ENCODE assay signal across 14 cellular contexts in the genomic region with DNA sequence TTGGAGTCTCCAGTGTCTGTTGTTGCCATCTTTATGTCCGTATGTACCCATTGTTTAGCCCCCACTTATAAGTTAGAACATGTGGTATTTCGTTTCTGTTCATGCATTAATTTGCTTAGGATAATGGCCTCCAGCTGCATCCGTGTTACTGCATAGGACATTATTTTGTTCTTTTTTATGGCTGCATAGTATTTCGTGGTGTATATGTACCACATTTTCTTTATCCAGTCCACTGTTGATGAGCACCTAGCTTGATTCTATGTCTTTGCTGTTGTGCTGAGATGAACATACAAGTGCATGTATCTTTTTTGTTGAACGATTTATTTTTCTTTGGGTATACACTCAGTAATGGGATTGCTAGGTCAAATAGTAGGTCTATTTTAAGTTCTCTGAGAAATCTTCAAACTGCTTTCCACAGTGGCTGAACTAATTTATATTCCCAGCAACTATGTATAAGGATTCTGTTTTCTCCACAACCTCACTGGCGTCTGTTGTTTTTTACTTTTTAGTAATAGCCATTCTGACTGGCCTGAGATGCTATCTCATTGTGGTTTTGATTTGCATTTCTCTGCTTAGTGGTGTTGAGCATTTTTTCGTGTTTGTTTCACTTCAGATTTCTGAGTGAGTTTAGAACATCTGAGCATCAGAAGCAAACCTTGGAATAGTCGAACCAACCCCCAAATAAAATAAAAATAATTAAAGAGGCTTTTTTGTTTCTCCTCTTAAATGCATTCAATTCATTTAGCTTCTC.
A peak's percentile ranks its signal among the peaks of the same experiment; 100 is the strongest.
DNase-seq lines count a peak whose midpoint lies in the region; ATAC-seq and TF ChIP-seq lines count a peak whose summit lies in the region.
"Had no signal": no experiment of that assay in that cellular context is flagged by ENCODE, and none has a peak within 500 bp of the region (broad histone marks: within the 10 kb centered on the region; RNA-seq: fewer than 3 reads in every experiment).

No MANE protein-coding gene starts in this region.

- intact Hi-C loops in spleen (cut with DNase I; ENCODE audit: low total_unique reads): no loop called here

- no peaks in the 10 kb centered on the region for H3K36me3 Mint-ChIP-seq in T-cell
- H3K36me3 Mint-ChIP-seq: CD8-positive, alpha-beta T cell; memory B cell had no signal

- no peaks in the 10 kb centered on the region for H3K36me3 ChIP-seq in spleen
- H3K36me3 ChIP-seq: ovary had no signal

- no peaks in the 10 kb centered on the region for H3K9me3 Mint-ChIP-seq in T-cell
- H3K9me3 Mint-ChIP-seq: CD8-positive, alpha-beta T cell; memory B cell; stimulated activated naive CD8-positive, alpha-beta T cell treated with anti-CD3 and anti-CD28 coated beads, Interleukin-15, Interleukin-2, amounts not matched to agents 100 ng/mL and 50 ng/mL, for 24 hours had no signal

- H3K9me3 ChIP-seq in spleen: no peaks in the 10 kb centered on the region
- H3K9me3 ChIP-seq: ovary had no signal

- H3K4me3 ChIP-seq in astrocyte of the spinal cord (ENCODE audit: low read depth, low read length) (no peak overlapping the region), spleen (no peak overlapping the region)
- H3K4me3 ChIP-seq: ovary had no signal

- H3K27me3 ChIP-seq in spleen (replicated peaks in 1 of 7): no peaks in the 10 kb centered on the region
- H3K27me3 ChIP-seq: ovary had no signal

- DNase-seq in astrocyte of the spinal cord (ENCODE audit: low read depth, low spot score) (peak; percentile 46), spleen (no peak), T-cell (no peak)
- DNase-seq in activated CD8-positive, alpha-beta memory T cell treated with anti-CD3 and anti-CD28 coated beads, Interleukin-2, amount 50 U/mL, for 4 hours: no peak
- no peak for DNase-seq in activated CD8-positive, alpha-beta memory T cell treated with anti-CD3 and anti-CD28 coated beads for 24 hours
- DNase-seq: CD8-positive, alpha-beta T cell; ovary; stimulated activated CD4-positive, alpha-beta T cell treated with anti-CD3 and anti-CD28 coated beads, Interleukin-2, amount 100 ng/mL, for 24 hours had no signal

- TF ChIP-seq POLR2A in spleen (IDR thresholded peaks at IDR 0.05): no peak

- no peak overlapping the region for H3K4me3 Mint-ChIP-seq in T-cell
- H3K4me3 Mint-ChIP-seq: CD8-positive, alpha-beta T cell; memory B cell; stimulated activated naive CD8-positive, alpha-beta T cell treated with anti-CD3 and anti-CD28 coated beads, Interleukin-15, Interleukin-2, amounts not matched to agents 100 ng/mL and 50 ng/mL, for 24 hours had no signal

- H3K27ac ChIP-seq in spleen: no peak overlapping the region
- H3K27ac ChIP-seq: ovary had no signal

- CTCF ChIA-PET in T-cell (lab: Charles Lee): no interaction called here

- 80 to 85% (median 82%) methylated on average over 8 of the region's 8 CpGs for WGBS in spleen, 5 donors

- no peaks in the 10 kb centered on the region for H3K4me1 Mint-ChIP-seq in T-cell
- H3K4me1 Mint-ChIP-seq: memory B cell had no signal

- H3K27ac Mint-ChIP-seq in T-cell: no peak overlapping the region
- H3K27ac Mint-ChIP-seq: CD8-positive, alpha-beta T cell; memory B cell; stimulated activated naive CD8-positive, alpha-beta T cell treated with anti-CD3 and anti-CD28 coated beads, Interleukin-15, Interleukin-2, amounts not matched to agents 100 ng/mL and 50 ng/mL, for 24 hours had no signal

- in situ Hi-C loops in astrocyte of the spinal cord (cut with HindIII; ENCODE audit: low sequenced_read_pairs): no loop called here

- TF ChIP-seq CTCF in astrocyte of the spinal cord (IDR thresholded peaks at IDR 0.05; ENCODE audit: low read depth, low read length) (no peak), spleen (IDR thresholded peaks at IDR 0.05 in 8 of 11, conservative IDR thresholded peaks at IDR 0.05 in 3 of 11) (no peak)

- POLR2A ChIA-PET in T-cell (lab: Charles Lee): interaction anchor here in 1 of 2 donors (0.6 kb wide), 1 partner anchor 142 kb away, joined by 3 read pairs; no protein-coding TSS in a partner anchor

- ATAC-seq in GM19023 (IDR thresholded peaks at IDR 0.05; ENCODE audit: unreplicated experiment) (peak; percentile 90), GM21825 (IDR thresholded peaks at IDR 0.05; ENCODE audit: unreplicated experiment) (peak; percentile 63), HG03139 (IDR thresholded peaks at IDR 0.05; ENCODE audit: unreplicated experiment) (peak; percentile 77), T-cell (replicated peaks in 1 of 4) (no peak)
- ATAC-seq: CD8-positive, alpha-beta T cell; Right ventricle myocardium inferior had no signal

- H3K27me3 Mint-ChIP-seq in T-cell: no peaks in the 10 kb centered on the region
- H3K27me3 Mint-ChIP-seq: memory B cell; stimulated activated naive CD8-positive, alpha-beta T cell treated with anti-CD3 and anti-CD28 coated beads, Interleukin-15, Interleukin-2, amounts not matched to agents 100 ng/mL and 50 ng/mL, for 24 hours had no signal

- no peaks in the 10 kb centered on the region for H3K4me1 ChIP-seq in spleen

Comparison
In these comparisons a context has a peak if more than half of its experiments do, and no peak if none do; other contexts are left out.
1. ATAC-seq: peak in GM19023 (single experiment), GM21825 (single experiment) and HG03139 (single experiment); none in T-cell (0 of 4).